Comparison of ENCODE assay signal across 8 cellular contexts in the genomic region with DNA sequence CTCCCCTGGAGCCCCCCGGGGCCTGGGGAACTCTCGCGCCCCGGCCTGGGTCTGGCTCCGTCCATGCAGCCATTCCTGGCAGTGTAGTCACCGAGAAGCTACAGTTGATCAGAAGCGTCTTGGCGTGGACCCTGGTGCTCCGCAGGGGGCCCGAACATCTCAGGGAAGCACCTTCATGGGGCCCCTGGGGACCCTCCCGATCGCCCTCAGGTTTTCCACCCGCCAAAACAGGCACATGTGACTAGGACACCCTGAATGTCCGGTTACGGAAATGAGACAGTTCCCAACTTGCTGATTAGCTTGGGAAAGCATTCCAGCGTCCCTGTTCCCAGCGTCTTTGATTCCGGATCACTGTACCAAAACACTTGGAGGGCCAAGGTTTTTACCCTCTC. TPM values are rescaled to one million over a fixed set of nuclear protein-coding genes. Genes with fewer than 3 reads are reported as not detected.
A peak's percentile ranks its signal among the peaks of the same experiment; 100 is the strongest.
DNase-seq lines count a peak whose midpoint lies in the region; ATAC-seq and TF ChIP-seq lines count a peak whose summit lies in the region.

No MANE protein-coding gene starts in this region.

- peak overlapping the region; percentile 50 to 96 for H3K9ac ChIP-seq in duodenal mucosa (ENCODE audit: low read depth in 1 of 2, low read length in 2 of 2)
- peak overlapping the region; percentile 89 to 98 for H3K9ac ChIP-seq in stomach smooth muscle (ENCODE audit: low read length in 2 of 2)

- POLR2A ChIA-PET in BJ (lab: Charles Lee): interaction anchor here (1.0 kb wide), 1 partner anchor 17 kb away, joined by 3 read pairs; no protein-coding TSS in a partner anchor

- no peak for TF ChIP-seq CTCF in BJ (IDR thresholded peaks at IDR 0.05; ENCODE audit: insufficient read depth, low read depth, low read length)

- H3K9me3 ChIP-seq in duodenal mucosa (ENCODE audit: control insufficient read depth in 1 of 2, low read length in 2 of 2) (no peaks in the 10 kb centered on the region), stomach smooth muscle (ENCODE audit: control insufficient read depth in 2 of 2, low read length in 2 of 2) (no peaks in the 10 kb centered on the region)

- H3K36me3 ChIP-seq in BJ (ENCODE audit: control insufficient read depth, insufficient read depth, low read length) (no peaks in the 10 kb centered on the region), duodenal mucosa (ENCODE audit: control insufficient read depth in 1 of 2, insufficient read depth in 2 of 2, low read length in 2 of 2) (peaks cover 5 to 7% of the 10 kb centered on the region in 2 donors), stomach smooth muscle (ENCODE audit: control insufficient read depth in 2 of 2, insufficient read depth in 2 of 2, low read length in 2 of 2) (peaks cover 2 to 6% of the 10 kb centered on the region in 2 donors)

- no peak for DNase-seq in BJ (ENCODE audit: low read depth)
- peak; percentile 26 for DNase-seq in SW480 (ENCODE audit: low spot score)
- peak; percentile 47 for DNase-seq in medulla oblongata (ENCODE audit: extremely low spot score)
- DNase-seq in iPS-NIHi7 (ENCODE audit: extremely low spot score): no peak

- H3K4me3 ChIP-seq in BJ (ENCODE audit: low read depth, low read length) (peak overlapping the region; percentile 66), duodenal mucosa (ENCODE audit: low read depth in 1 of 2, low read length in 2 of 2) (peak overlapping the region; percentile 85 to 90), stomach smooth muscle (ENCODE audit: low read length in 2 of 2) (peak overlapping the region; percentile 79 to 95)

- ATAC-seq in GM18909 (IDR thresholded peaks at IDR 0.05; ENCODE audit: poor library complexity, unreplicated experiment) (peak; percentile 32), HG03439 (IDR thresholded peaks at IDR 0.05; ENCODE audit: unreplicated experiment) (peak; percentile 42)

- CTCF ChIA-PET in BJ (lab: Yijun Ruan, JAX): interaction anchor here (1.2 to 1.6 kb wide), 2 partner anchors 9 to 22 kb away, joined by 3 read pairs; partner anchors contain the start of gene RIMOC1

- H3K4me1 ChIP-seq in duodenal mucosa (ENCODE audit: control insufficient read depth in 1 of 2, insufficient read depth in 2 of 2, low read length in 2 of 2) (peaks cover 0 to 4% of the 10 kb centered on the region in 2 donors), stomach smooth muscle (ENCODE audit: control insufficient read depth, insufficient read depth, low read length) (no peaks in the 10 kb centered on the region)

- H3K27ac ChIP-seq in duodenal mucosa (ENCODE audit: low read depth, low read length) (peak overlapping the region; percentile 77), stomach smooth muscle (ENCODE audit: low read length) (peak overlapping the region; percentile 84)

- H3K27me3 ChIP-seq in BJ (ENCODE audit: control insufficient read depth, insufficient read depth, low read length): no peaks in the 10 kb centered on the region
- no peaks in the 10 kb centered on the region for H3K27me3 ChIP-seq in duodenal mucosa (ENCODE audit: control insufficient read depth in 1 of 2, insufficient read depth in 2 of 2, low read length in 2 of 2)
- no peaks in the 10 kb centered on the region for H3K27me3 ChIP-seq in stomach smooth muscle (ENCODE audit: control insufficient read depth in 1 of 2, insufficient read depth in 2 of 2, low read length in 2 of 2)

RNA-seq across cellular contexts. Expression of gene FBXO4, which starts 0.5 kb away (rescaled TPM):
- polyA plus RNA-seq in BJ (2011; rRNA removed): 3.9 and 9.3 TPM in 2 replicates
- polyA minus RNA-seq in BJ (2011; rRNA and poly(A)+ RNA removed): 2.5 and 2.7 TPM in 2 replicates

RNA-seq across cellular contexts. Expression of gene RIMOC1, which starts 21.4 kb away (rescaled TPM):
- polyA plus RNA-seq in BJ (2011; rRNA removed): 11.1 and 27.6 TPM in 2 replicates
- 11.7 and 13.9 TPM in 2 replicates for polyA minus RNA-seq in BJ (2011; rRNA and poly(A)+ RNA removed)

RNA-seq across cellular contexts. Expression of gene OXCT1, which starts 55.3 kb away (rescaled TPM):
- 12.0 and 23.4 TPM in 2 replicates for polyA plus RNA-seq in BJ (2011; rRNA removed)
- polyA minus RNA-seq in BJ (2011; rRNA and poly(A)+ RNA removed): 7.5 and 9.2 TPM in 2 replicates

Comparison
In these comparisons a context has a peak if more than half of its experiments do, and no peak if none do; other contexts are left out.
1. DNase-seq: peak in SW480 (single experiment) and medulla oblongata (single experiment); none in BJ (single experiment) and iPS-NIHi7 (single experiment).
2. Peak in every context shown above with its lines, with median percentiles within 50 percentile points of each other: H3K4me3 ChIP-seq.